1 cellular context compared by ENCODE assay signal in the genomic region with DNA sequence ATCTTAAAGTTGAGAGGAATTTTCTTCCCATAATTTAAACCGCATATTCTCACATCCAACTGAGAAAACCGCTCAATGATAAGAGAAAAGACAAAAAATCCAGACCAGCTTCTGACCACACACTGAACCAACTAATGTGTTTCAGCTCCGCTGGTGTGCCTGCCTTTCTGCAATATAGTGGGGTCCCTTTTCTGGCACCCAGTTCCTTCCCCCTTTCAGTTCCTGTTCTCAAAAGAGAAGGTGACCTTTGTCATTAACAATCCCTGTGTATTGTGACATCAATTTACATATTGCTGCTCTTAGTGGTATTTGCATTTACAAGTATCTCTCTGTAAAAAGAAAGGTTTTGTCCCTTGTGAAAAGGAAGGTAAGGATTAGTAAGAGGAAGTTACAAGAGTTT.
TF ChIP-seq lines count a peak whose summit lies in the region.

No MANE protein-coding gene starts in this region.

TF ChIP-seq in GM12878, 131 proteins besides CTCF, POLR2A, EP300 and RAD21 (continued from another document):
- TF ChIP-seq, protein P1, sequence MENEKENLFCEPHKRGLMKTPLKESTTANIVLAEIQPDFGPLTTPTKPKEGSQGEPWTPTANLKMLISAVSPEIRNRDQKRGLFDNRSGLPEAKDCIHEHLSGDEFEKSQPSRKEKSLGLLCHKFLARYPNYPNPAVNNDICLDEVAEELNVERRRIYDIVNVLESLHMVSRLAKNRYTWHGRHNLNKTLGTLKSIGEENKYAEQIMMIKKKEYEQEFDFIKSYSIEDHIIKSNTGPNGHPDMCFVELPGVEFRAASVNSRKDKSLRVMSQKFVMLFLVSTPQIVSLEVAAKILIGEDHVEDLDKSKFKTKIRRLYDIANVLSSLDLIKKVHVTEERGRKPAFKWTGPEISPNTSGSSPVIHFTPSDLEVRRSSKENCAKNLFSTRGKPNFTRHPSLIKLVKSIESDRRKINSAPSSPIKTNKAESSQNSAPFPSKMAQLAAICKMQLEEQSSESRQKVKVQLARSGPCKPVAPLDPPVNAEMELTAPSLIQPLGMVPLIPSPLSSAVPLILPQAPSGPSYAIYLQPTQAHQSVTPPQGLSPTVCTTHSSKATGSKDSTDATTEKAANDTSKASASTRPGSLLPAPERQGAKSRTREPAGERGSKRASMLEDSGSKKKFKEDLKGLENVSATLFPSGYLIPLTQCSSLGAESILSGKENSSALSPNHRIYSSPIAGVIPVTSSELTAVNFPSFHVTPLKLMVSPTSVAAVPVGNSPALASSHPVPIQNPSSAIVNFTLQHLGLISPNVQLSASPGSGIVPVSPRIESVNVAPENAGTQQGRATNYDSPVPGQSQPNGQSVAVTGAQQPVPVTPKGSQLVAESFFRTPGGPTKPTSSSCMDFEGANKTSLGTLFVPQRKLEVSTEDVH (IDR thresholded peaks at IDR 0.05; ENCODE audit: low read depth, partially characterized antibody): no peak
- TF ChIP-seq POU2F2 (IDR thresholded peaks at IDR 0.05; ENCODE audit: borderline replicate concordance, low read depth, low read length) (peak; percentile 46; the same call in 1 of the 3 replicates), MEF2B (IDR thresholded peaks at IDR 0.05; ENCODE audit: partially characterized antibody, poor library complexity, severe bottlenecking) (peak; percentile 47), NR2C1 (IDR thresholded peaks at IDR 0.05) (peak; percentile 33; the same call in 1 of the 2 replicates), RBBP5 (conservative IDR thresholded peaks at IDR 0.05) (no peak), BACH1 (IDR thresholded peaks at IDR 0.05; ENCODE audit: borderline replicate concordance) (peak; percentile 47; the same call in 1 of the 2 replicates), BHLHE40 (IDR thresholded peaks at IDR 0.05; ENCODE audit: borderline replicate concordance in 1 of 2, low read depth in 2 of 2, low read length in 1 of 2) (peak in 1 of 2 experiments; percentile 56; a peak in 1 of 4 replicates), ATF7 (IDR thresholded peaks at IDR 0.05; ENCODE audit: low read depth) (peak; percentile 53; the same call in 1 of the 2 replicates), CREB1 (IDR thresholded peaks at IDR 0.05; ENCODE audit: low read depth) (no peak), DPF2 (IDR thresholded peaks at IDR 0.05) (peak; percentile 82), BMI1 (IDR thresholded peaks at IDR 0.05; ENCODE audit: borderline replicate concordance) (peak; percentile 59; the same call in 1 of the 2 replicates), RAD51 (IDR thresholded peaks at IDR 0.05) (0 out of 2 replicates have a peak, but pooled peaks have one; percentile 11), IKZF2 (IDR thresholded peaks at IDR 0.05) (peak; percentile 85 to 86), IKZF1 (conservative IDR thresholded peaks at IDR 0.05) (peak; percentile 73), GATAD2B (conservative IDR thresholded peaks at IDR 0.05; ENCODE audit: low read depth) (peak; percentile 22; the same call in 1 of the 2 replicates), ESRRA (IDR thresholded peaks at IDR 0.05; ENCODE audit: low read length) (peak; percentile 97), SPI1 (IDR thresholded peaks at IDR 0.05; ENCODE audit: borderline replicate concordance, insufficient read depth, low read depth, low read length) (peak; percentile 88)
- TF ChIP-seq, protein P2, sequence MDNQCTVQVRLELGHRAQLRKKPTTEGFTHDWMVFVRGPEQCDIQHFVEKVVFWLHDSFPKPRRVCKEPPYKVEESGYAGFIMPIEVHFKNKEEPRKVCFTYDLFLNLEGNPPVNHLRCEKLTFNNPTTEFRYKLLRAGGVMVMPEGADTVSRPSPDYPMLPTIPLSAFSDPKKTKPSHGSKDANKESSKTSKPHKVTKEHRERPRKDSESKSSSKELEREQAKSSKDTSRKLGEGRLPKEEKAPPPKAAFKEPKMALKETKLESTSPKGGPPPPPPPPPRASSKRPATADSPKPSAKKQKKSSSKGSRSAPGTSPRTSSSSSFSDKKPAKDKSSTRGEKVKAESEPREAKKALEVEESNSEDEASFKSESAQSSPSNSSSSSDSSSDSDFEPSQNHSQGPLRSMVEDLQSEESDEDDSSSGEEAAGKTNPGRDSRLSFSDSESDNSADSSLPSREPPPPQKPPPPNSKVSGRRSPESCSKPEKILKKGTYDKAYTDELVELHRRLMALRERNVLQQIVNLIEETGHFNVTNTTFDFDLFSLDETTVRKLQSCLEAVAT (IDR thresholded peaks at IDR 0.05): no peak
- TF ChIP-seq, protein P3, sequence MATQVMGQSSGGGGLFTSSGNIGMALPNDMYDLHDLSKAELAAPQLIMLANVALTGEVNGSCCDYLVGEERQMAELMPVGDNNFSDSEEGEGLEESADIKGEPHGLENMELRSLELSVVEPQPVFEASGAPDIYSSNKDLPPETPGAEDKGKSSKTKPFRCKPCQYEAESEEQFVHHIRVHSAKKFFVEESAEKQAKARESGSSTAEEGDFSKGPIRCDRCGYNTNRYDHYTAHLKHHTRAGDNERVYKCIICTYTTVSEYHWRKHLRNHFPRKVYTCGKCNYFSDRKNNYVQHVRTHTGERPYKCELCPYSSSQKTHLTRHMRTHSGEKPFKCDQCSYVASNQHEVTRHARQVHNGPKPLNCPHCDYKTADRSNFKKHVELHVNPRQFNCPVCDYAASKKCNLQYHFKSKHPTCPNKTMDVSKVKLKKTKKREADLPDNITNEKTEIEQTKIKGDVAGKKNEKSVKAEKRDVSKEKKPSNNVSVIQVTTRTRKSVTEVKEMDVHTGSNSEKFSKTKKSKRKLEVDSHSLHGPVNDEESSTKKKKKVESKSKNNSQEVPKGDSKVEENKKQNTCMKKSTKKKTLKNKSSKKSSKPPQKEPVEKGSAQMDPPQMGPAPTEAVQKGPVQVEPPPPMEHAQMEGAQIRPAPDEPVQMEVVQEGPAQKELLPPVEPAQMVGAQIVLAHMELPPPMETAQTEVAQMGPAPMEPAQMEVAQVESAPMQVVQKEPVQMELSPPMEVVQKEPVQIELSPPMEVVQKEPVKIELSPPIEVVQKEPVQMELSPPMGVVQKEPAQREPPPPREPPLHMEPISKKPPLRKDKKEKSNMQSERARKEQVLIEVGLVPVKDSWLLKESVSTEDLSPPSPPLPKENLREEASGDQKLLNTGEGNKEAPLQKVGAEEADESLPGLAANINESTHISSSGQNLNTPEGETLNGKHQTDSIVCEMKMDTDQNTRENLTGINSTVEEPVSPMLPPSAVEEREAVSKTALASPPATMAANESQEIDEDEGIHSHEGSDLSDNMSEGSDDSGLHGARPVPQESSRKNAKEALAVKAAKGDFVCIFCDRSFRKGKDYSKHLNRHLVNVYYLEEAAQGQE (IDR thresholded peaks at IDR 0.05; ENCODE audit: low read depth, low read length): no peak
- TF ChIP-seq, protein P4, sequence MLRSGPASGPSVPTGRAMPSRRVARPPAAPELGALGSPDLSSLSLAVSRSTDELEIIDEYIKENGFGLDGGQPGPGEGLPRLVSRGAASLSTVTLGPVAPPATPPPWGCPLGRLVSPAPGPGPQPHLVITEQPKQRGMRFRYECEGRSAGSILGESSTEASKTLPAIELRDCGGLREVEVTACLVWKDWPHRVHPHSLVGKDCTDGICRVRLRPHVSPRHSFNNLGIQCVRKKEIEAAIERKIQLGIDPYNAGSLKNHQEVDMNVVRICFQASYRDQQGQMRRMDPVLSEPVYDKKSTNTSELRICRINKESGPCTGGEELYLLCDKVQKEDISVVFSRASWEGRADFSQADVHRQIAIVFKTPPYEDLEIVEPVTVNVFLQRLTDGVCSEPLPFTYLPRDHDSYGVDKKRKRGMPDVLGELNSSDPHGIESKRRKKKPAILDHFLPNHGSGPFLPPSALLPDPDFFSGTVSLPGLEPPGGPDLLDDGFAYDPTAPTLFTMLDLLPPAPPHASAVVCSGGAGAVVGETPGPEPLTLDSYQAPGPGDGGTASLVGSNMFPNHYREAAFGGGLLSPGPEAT (IDR thresholded peaks at IDR 0.05; ENCODE audit: low read depth): peak; percentile 46; the same call in 1 of the 2 replicates
